ENCODE assay signal across 14 cellular contexts in genomic region chr18:28078298-28078697, GRCh38.
DNase-seq lines count a peak whose midpoint lies in the region; ATAC-seq, FAIRE-seq and TF ChIP-seq lines count a peak whose summit lies in the region.
"Had no signal": no experiment of that assay in that cellular context is flagged by ENCODE, and none has a peak within 500 bp of the region (broad histone marks: within the 10 kb centered on the region; RNA-seq: fewer than 3 reads in every experiment).

No MANE protein-coding gene starts in this region.

- no peak overlapping the region for H3K4me3 Mint-ChIP-seq in chondrocyte (ENCODE audit: unreplicated experiment)
- H3K4me3 Mint-ChIP-seq: CD8-positive, alpha-beta memory T cell; IgD-negative memory B cell had no signal

- DNase-seq in NCI-H226 (peak; percentile 74), chondrocyte (ENCODE audit: low spot score) (no peak), testis (no peak), body of pancreas (no peak), kidney (no peak), SIG-M5 (lab: John Stamatoyannopoulos, UW) (no peak)
- DNase-seq: CD8-positive, alpha-beta memory T cell; NCI-H1417; NCI-H2029; NCI-H524; RPMI8226 had no signal

- TF ChIP-seq POLR2A in testis (IDR thresholded peaks at IDR 0.05) (no peak), body of pancreas (IDR thresholded peaks at IDR 0.05) (no peak)

- no peaks in the 10 kb centered on the region for H3K27me3 Mint-ChIP-seq in chondrocyte (ENCODE audit: low read depth)
- H3K27me3 Mint-ChIP-seq: IgD-negative memory B cell had no signal

- H3K9me3 ChIP-seq in mesodermal cell (ENCODE audit: control insufficient read depth, low read length) (no peaks in the 10 kb centered on the region), testis (no peaks in the 10 kb centered on the region), body of pancreas (no peaks in the 10 kb centered on the region), kidney (ENCODE audit: control insufficient read depth in 1 of 2, low read length in 2 of 2) (no peaks in the 10 kb centered on the region)
- H3K9me3 ChIP-seq: BLaER1 had no signal

- H3K27ac ChIP-seq in mesodermal cell (ENCODE audit: low read depth, low read length, severe bottlenecking) (peak overlapping the region; percentile 57), testis (peak overlapping the region; percentile 16 to 24), body of pancreas (no peak overlapping the region), kidney (ENCODE audit: low read depth in 2 of 2, low read length in 2 of 2) (no peak overlapping the region)
- H3K27ac ChIP-seq: BLaER1 had no signal

- ATAC-seq in body of pancreas: no peak

- no peak for FAIRE-seq in kidney (lab: Jason Lieb, UNC)

- H3K4me1 ChIP-seq in mesodermal cell (ENCODE audit: control insufficient read depth, insufficient read depth, low read length, poor library complexity, severe bottlenecking): peaks cover 71% of the 10 kb centered on the region
- peaks cover 23% of the 10 kb centered on the region for H3K4me1 ChIP-seq in testis
- no peaks in the 10 kb centered on the region for H3K4me1 ChIP-seq in body of pancreas
- peaks cover 0 to 4% of the 10 kb centered on the region in 2 donors for H3K4me1 ChIP-seq in kidney (ENCODE audit: control insufficient read depth in 1 of 2, insufficient read depth in 1 of 2, low read depth in 1 of 2, low read length in 2 of 2)
- H3K4me1 ChIP-seq: BLaER1 had no signal

- intact Hi-C loops in testis (cut with DNase I; ENCODE audit: low total_unique reads) (no loop called here), body of pancreas (cut with DNase I) (no loop called here), kidney (cut with DNase I) (no loop called here)

- H3K9me3 Mint-ChIP-seq in chondrocyte (ENCODE audit: low read depth): no peaks in the 10 kb centered on the region

- peak overlapping the region; percentile 79 for H3K27ac Mint-ChIP-seq in chondrocyte (ENCODE audit: unreplicated experiment)
- H3K27ac Mint-ChIP-seq: CD8-positive, alpha-beta memory T cell; IgD-negative memory B cell had no signal

- no peak overlapping the region for H3K9ac ChIP-seq in kidney (ENCODE audit: low read length in 2 of 2)
- H3K9ac ChIP-seq: BLaER1 had no signal

- no peak overlapping the region for H3K4me3 ChIP-seq in mesodermal cell (ENCODE audit: extremely low read depth, insufficient read depth, low read length, poor library complexity, severe bottlenecking)
- no peak overlapping the region for H3K4me3 ChIP-seq in testis
- H3K4me3 ChIP-seq in body of pancreas: no peak overlapping the region
- no peak overlapping the region for H3K4me3 ChIP-seq in kidney (ENCODE audit: low read length in 2 of 2)
- H3K4me3 ChIP-seq: BLaER1 had no signal

- H3K36me3 ChIP-seq in mesodermal cell (ENCODE audit: control insufficient read depth, insufficient read depth, low read length): no peaks in the 10 kb centered on the region
- no peaks in the 10 kb centered on the region for H3K36me3 ChIP-seq in testis (ENCODE audit: low read depth, missing control alignments)
- no peaks in the 10 kb centered on the region for H3K36me3 ChIP-seq in body of pancreas (replicated peaks in 1 of 2; ENCODE audit: insufficient read depth in 1 of 2, low read depth in 2 of 2)
- no peaks in the 10 kb centered on the region for H3K36me3 ChIP-seq in kidney (ENCODE audit: control insufficient read depth in 1 of 2, insufficient read depth in 2 of 2, low read length in 2 of 2)
- H3K36me3 ChIP-seq: BLaER1 had no signal

- no peaks in the 10 kb centered on the region for H3K36me3 Mint-ChIP-seq in chondrocyte (ENCODE audit: low read depth)
- H3K36me3 Mint-ChIP-seq: CD8-positive, alpha-beta memory T cell; IgD-negative memory B cell had no signal

- TF ChIP-seq CTCF in chondrocyte (IDR thresholded peaks at IDR 0.05): no peak
- TF ChIP-seq CTCF in testis (IDR thresholded peaks at IDR 0.05): no peak
- TF ChIP-seq CTCF in body of pancreas (IDR thresholded peaks at IDR 0.05): no peak
- TF ChIP-seq CTCF in kidney (IDR thresholded peaks at IDR 0.05; ENCODE audit: borderline replicate concordance, extremely low read depth, insufficient read depth): no peak

- WGBS in mesodermal cell (ENCODE audit: insufficient coverage in 2 of 2), 2 experiments: 70 to 79% methylated on average over 3 to 4 of the region's 4 CpGs
- WGBS in testis, 2 donors: 68 to 79% methylated on average over 4 of the region's 4 CpGs
- 49 to 56% methylated on average over 4 of the region's 4 CpGs for WGBS in body of pancreas, 2 donors

- H3K4me1 Mint-ChIP-seq in chondrocyte (ENCODE audit: low read depth): peaks cover 81% of the 10 kb centered on the region
- H3K4me1 Mint-ChIP-seq: CD8-positive, alpha-beta memory T cell; IgD-negative memory B cell had no signal

- H3K27me3 ChIP-seq in testis (no peaks in the 10 kb centered on the region), body of pancreas (no peaks in the 10 kb centered on the region)
- H3K27me3 ChIP-seq: BLaER1 had no signal

Comparison
In these comparisons a context has a peak if more than half of its experiments do, and no peak if none do; other contexts are left out.
1. H3K27ac ChIP-seq: peak in mesodermal cell (single experiment) and testis (2 of 2); none in body of pancreas (0 of 4) and kidney (0 of 2).